In the genomic region with DNA sequence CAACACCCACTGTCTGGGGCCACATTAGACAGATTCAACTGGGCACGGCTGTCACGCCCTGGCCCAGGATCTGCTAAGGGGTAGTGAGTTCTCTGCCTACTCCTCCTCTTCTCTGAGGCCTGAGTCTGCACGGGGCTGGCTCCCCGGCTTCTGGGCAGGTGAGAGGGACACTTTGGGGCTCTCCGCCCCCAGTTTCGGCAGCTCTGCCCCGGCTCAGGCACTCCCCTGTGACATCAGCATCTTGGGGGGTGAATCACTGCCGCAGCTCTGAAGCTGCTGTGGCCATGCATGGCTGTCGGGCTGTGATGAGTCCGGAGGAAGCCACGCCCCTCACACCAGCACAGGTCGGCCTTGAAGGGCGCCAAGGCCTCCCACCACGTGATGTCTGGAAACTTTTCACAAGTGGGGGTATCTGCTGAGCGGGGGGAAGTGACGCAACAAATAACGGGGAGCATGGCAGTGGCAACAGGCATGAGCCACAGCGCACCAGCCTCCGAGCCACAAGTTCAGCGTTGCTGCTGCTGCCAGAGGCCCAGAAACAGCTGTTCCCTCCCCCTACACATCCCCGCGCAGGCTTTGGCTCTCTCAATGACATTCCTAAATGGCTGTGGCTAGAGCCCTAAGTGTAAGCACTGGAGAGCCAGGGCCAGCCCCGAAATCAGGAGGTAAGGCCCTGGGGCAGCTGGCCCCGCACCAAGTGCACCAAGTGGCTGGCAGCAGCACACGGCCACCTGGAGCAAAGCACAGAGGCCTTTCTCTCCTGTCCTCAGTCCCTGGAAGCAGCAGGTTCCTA, we compare ENCODE assay signal across 8 cellular contexts. TPM values are rescaled to one million over a fixed set of nuclear protein-coding genes. Genes with fewer than 3 reads are reported as not detected.
DNase-seq lines count a peak whose midpoint lies in the region; ATAC-seq and TF ChIP-seq lines count a peak whose summit lies in the region.

No MANE protein-coding gene starts in this region.

- POLR2A ChIA-PET in BJ (lab: Charles Lee): interaction anchor here (0.8 kb wide), 1 partner anchor 25 kb away, joined by 3 read pairs; no protein-coding TSS in a partner anchor

- TF ChIP-seq CTCF in BJ (IDR thresholded peaks at IDR 0.05; ENCODE audit: insufficient read depth, low read depth, low read length) (no peak), NB4 (IDR thresholded peaks at IDR 0.05; ENCODE audit: low read depth, low read length) (no peak), nephron (IDR thresholded peaks at IDR 0.05; ENCODE audit: unreplicated experiment in 3 of 3) (no peak)

- H3K27me3 ChIP-seq in BJ (ENCODE audit: control insufficient read depth, insufficient read depth, low read length): no peaks in the 10 kb centered on the region

- no peaks in the 10 kb centered on the region for H3K9me3 Mint-ChIP-seq in activated T-cell treated with anti-CD3 and anti-CD28 coated beads, Interleukin-2, amount 50 U/mL, for 72 hours
- no peaks in the 10 kb centered on the region for H3K9me3 Mint-ChIP-seq in nephron

- no peaks in the 10 kb centered on the region for H3K27me3 Mint-ChIP-seq in activated T-cell treated with anti-CD3 and anti-CD28 coated beads, Interleukin-2, amount 50 U/mL, for 72 hours (ENCODE audit: low read depth)
- H3K27me3 Mint-ChIP-seq in nephron (ENCODE audit: low read depth): no peaks in the 10 kb centered on the region

- H3K27ac Mint-ChIP-seq in activated T-cell treated with anti-CD3 and anti-CD28 coated beads, Interleukin-2, amount 50 U/mL, for 72 hours: peak overlapping the region; percentile 94
- peak overlapping the region; percentile 73 to 93 (median 93) for H3K27ac Mint-ChIP-seq in nephron

- TF ChIP-seq POLR2A in NB4 (IDR thresholded peaks at IDR 0.05; ENCODE audit: extremely low read depth, insufficient read length): no peak

- H3K4me3 Mint-ChIP-seq in activated T-cell treated with anti-CD3 and anti-CD28 coated beads, Interleukin-2, amount 50 U/mL, for 72 hours: peak overlapping the region; percentile 74 to 82
- peak overlapping the region in 2 of 3 experiments; percentile 19 to 42 for H3K4me3 Mint-ChIP-seq in nephron

- peaks cover 3 to 10% of the 10 kb centered on the region in 2 donors for H3K36me3 Mint-ChIP-seq in activated T-cell treated with anti-CD3 and anti-CD28 coated beads, Interleukin-2, amount 50 U/mL, for 72 hours (ENCODE audit: insufficient read depth in 2 of 2)
- peaks cover 35% of the 10 kb centered on the region for H3K36me3 Mint-ChIP-seq in nephron (ENCODE audit: low read depth)

- H3K4me3 ChIP-seq in BJ (ENCODE audit: low read depth, low read length) (peak overlapping the region; percentile 23), NB4 (ENCODE audit: low read depth, low read length) (no peak overlapping the region)

- H3K4me1 Mint-ChIP-seq in activated T-cell treated with anti-CD3 and anti-CD28 coated beads, Interleukin-2, amount 50 U/mL, for 72 hours (ENCODE audit: low read depth): peaks cover 79% of the 10 kb centered on the region
- H3K4me1 Mint-ChIP-seq in nephron: peaks cover 67% of the 10 kb centered on the region

- ATAC-seq in GM21528 (IDR thresholded peaks at IDR 0.05; ENCODE audit: low FRiP score, unreplicated experiment) (peak; percentile 52), esophagus mucosa (peak; percentile 84)
- ATAC-seq in activated T-cell treated with anti-CD3 and anti-CD28 coated beads, Interleukin-2, amount 50 U/mL, for 72 hours (replicated peaks in 1 of 2): peak; percentile 76 to 77

- H3K36me3 ChIP-seq in BJ (ENCODE audit: control insufficient read depth, insufficient read depth, low read length): peaks cover 14% of the 10 kb centered on the region

- DNase-seq in BJ (ENCODE audit: low read depth) (peak; percentile 93), NB4 (ENCODE audit: low read depth) (peak; percentile 71), SHP77 (lab: John Stamatoyannopoulos, UW) (no peak)
- peak; percentile 90 to 91 for DNase-seq in activated T-cell treated with anti-CD3 and anti-CD28 coated beads, Interleukin-2, amount 50 U/mL, for 72 hours
- DNase-seq in stimulated activated naive CD4-positive, alpha-beta T cell treated with Interleukin-2 at 50 U/mL for 16 hours (lab: John Stamatoyannopoulos, UW): peak; percentile 94

- CTCF ChIA-PET in BJ (lab: Yijun Ruan, JAX): interaction anchor here (0.5 to 1.3 kb wide), 8 partner anchors 9 to 426 kb away, joined by 3 to 4 read pairs (median 3); partner anchors contain the start of gene CASP9

RNA-seq across cellular contexts. Expression of gene ZBTB17, which starts 26.3 kb away (rescaled TPM):
- 23.4 and 43.3 TPM in 2 replicates for polyA plus RNA-seq in BJ (2011; rRNA removed)
- polyA minus RNA-seq in BJ (2011; rRNA and poly(A)+ RNA removed): 33.2 and 45.4 TPM in 2 replicates
- total RNA-seq in activated T-cell treated with anti-CD3 and anti-CD28 coated beads, Interleukin-2, amount 50 U/mL, for 72 hours: 10 to 100 TPM; 76.0 to 84.1 TPM
- total RNA-seq in esophagus mucosa: 26.5 TPM

RNA-seq across cellular contexts. Expression of gene SRARP, which starts 54.4 kb away (rescaled TPM):
- not detected in 2 replicates for polyA plus RNA-seq in BJ (2011; rRNA removed)
- not detected in 2 replicates for polyA minus RNA-seq in BJ (2011; rRNA and poly(A)+ RNA removed)
- total RNA-seq in activated T-cell treated with anti-CD3 and anti-CD28 coated beads, Interleukin-2, amount 50 U/mL, for 72 hours: not detected
- total RNA-seq in esophagus mucosa: not detected

Comparison
In these comparisons a context has a peak if more than half of its experiments do, and no peak if none do; other contexts are left out.
1. DNase-seq: peak in BJ (single experiment), NB4 (single experiment), activated T-cell treated with anti-CD3 and anti-CD28 coated beads, Interleukin-2, amount 50 U/mL, for 72 hours (2 of 2) and stimulated activated naive CD4-positive, alpha-beta T cell treated with Interleukin-2 at 50 U/mL for 16 hours (single experiment); none in SHP77 (0 of 2).
2. Peak in every context shown above with its lines, with median percentiles within 50 percentile points of each other: ATAC-seq.